In genomic region chr16:71384073-71384724, GRCh38 we compare ENCODE assay signal across 1 cellular context.
TF ChIP-seq lines count a peak whose summit lies in the region.

No MANE protein-coding gene starts in this region.

TF ChIP-seq in WTC11, 78 proteins besides CTCF, POLR2A, EP300 and RAD21:
- TF ChIP-seq, protein P1, sequence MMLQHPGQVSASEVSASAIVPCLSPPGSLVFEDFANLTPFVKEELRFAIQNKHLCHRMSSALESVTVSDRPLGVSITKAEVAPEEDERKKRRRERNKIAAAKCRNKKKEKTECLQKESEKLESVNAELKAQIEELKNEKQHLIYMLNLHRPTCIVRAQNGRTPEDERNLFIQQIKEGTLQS (CRISPR knock-in tag; conservative IDR thresholded peaks at IDR 0.05): no peak
- TF ChIP-seq, protein P2, sequence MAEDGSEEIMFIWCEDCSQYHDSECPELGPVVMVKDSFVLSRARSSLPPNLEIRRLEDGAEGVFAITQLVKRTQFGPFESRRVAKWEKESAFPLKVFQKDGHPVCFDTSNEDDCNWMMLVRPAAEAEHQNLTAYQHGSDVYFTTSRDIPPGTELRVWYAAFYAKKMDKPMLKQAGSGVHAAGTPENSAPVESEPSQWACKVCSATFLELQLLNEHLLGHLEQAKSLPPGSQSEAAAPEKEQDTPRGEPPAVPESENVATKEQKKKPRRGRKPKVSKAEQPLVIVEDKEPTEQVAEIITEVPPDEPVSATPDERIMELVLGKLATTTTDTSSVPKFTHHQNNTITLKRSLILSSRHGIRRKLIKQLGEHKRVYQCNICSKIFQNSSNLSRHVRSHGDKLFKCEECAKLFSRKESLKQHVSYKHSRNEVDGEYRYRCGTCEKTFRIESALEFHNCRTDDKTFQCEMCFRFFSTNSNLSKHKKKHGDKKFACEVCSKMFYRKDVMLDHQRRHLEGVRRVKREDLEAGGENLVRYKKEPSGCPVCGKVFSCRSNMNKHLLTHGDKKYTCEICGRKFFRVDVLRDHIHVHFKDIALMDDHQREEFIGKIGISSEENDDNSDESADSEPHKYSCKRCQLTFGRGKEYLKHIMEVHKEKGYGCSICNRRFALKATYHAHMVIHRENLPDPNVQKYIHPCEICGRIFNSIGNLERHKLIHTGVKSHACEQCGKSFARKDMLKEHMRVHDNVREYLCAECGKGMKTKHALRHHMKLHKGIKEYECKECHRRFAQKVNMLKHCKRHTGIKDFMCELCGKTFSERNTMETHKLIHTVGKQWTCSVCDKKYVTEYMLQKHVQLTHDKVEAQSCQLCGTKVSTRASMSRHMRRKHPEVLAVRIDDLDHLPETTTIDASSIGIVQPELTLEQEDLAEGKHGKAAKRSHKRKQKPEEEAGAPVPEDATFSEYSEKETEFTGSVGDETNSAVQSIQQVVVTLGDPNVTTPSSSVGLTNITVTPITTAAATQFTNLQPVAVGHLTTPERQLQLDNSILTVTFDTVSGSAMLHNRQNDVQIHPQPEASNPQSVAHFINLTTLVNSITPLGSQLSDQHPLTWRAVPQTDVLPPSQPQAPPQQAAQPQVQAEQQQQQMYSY (CRISPR knock-in tag; IDR thresholded peaks at IDR 0.05): no peak
- TF ChIP-seq TEAD4 (CRISPR knock-in tag; IDR thresholded peaks at IDR 0.05): no peak
TF ChIP-seq in WTC11: peak in this region for 0.
